19 cellular contexts compared by ENCODE assay signal in genomic region chr1:168009322-168009721, GRCh38.
"Had no signal": no experiment of that assay in that cellular context is flagged by ENCODE, and none has a peak within 500 bp of the region (broad histone marks: within the 10 kb centered on the region; RNA-seq: fewer than 3 reads in every experiment).

No MANE protein-coding gene starts in this region.

- H3K27me3 ChIP-seq: heart left ventricle, stomach, suprapubic skin, tibial nerve had no signal

- H3K27me3 Mint-ChIP-seq: activated naive CD8-positive, alpha-beta T cell treated with anti-CD3 and anti-CD28 coated beads, Interleukin-2, amount 50 U/mL, for 24 hours; memory B cell had no signal

- H3K27ac ChIP-seq: heart left ventricle, parathyroid adenoma, stomach, suprapubic skin, tibial nerve had no signal

- H3K4me1 ChIP-seq: parathyroid adenoma, stomach, suprapubic skin, tibial nerve had no signal

- H3K4me3 Mint-ChIP-seq: activated naive CD4-positive, alpha-beta T cell treated with anti-CD3 and anti-CD28 coated beads for 36 hours; activated naive CD8-positive, alpha-beta T cell treated with anti-CD3 and anti-CD28 coated beads, Interleukin-2, amount 50 U/mL, for 24 hours; memory B cell had no signal

- H3K4me1 Mint-ChIP-seq: activated naive CD8-positive, alpha-beta T cell treated with anti-CD3 and anti-CD28 coated beads, Interleukin-2, amount 50 U/mL, for 24 hours had no signal

- ATAC-seq: activated CD4-positive, CD25-positive, alpha-beta regulatory T cell treated with anti-CD3 and anti-CD28 coated beads, Interleukin-2, amount 50 U/mL, for 24 hours; activated naive CD8-positive, alpha-beta T cell treated with anti-CD3 and anti-CD28 coated beads, Interleukin-2, amount 50 U/mL, for 24 hours; heart left ventricle; left cardiac atrium; right cardiac atrium had no signal

- H3K9me3 ChIP-seq: heart left ventricle, stomach, suprapubic skin, tibial nerve had no signal

- H3K9me3 Mint-ChIP-seq: activated naive CD4-positive, alpha-beta T cell treated with anti-CD3 and anti-CD28 coated beads for 36 hours; activated naive CD8-positive, alpha-beta T cell treated with anti-CD3 and anti-CD28 coated beads, Interleukin-2, amount 50 U/mL, for 24 hours had no signal

- H3K27ac Mint-ChIP-seq: activated naive CD4-positive, alpha-beta T cell treated with anti-CD3 and anti-CD28 coated beads for 36 hours; activated naive CD8-positive, alpha-beta T cell treated with anti-CD3 and anti-CD28 coated beads, Interleukin-2, amount 50 U/mL, for 24 hours; memory B cell had no signal

- DNase-seq: activated CD4-positive, alpha-beta T cell treated with anti-CD3 and anti-CD28 coated beads, Interleukin-2, amount 50 U/mL, for 1 hour; activated effector memory CD4-positive, alpha-beta T cell treated with Interleukin-2 at 50 U/mL for 16 hours; activated naive CD4-positive, alpha-beta T cell treated with anti-CD3 and anti-CD28 coated beads for 36 hours; activated naive CD8-positive, alpha-beta T cell treated with anti-CD3 and anti-CD28 coated beads, Interleukin-2, amount 50 U/mL, for 24 hours; cerebellar nuclear complex; cortex of kidney; heart left ventricle; islet precursor cell; left cardiac atrium; nucleus accumbens; right cardiac atrium; stimulated activated CD4-positive, alpha-beta T cell treated with anti-CD3 and anti-CD28 coated beads, Interleukin-12 subunit alpha, Interleukin-12 subunit beta, amount 100 ng/mL, for 4 hours; stimulated activated CD4-positive, alpha-beta T cell treated with anti-CD3 and anti-CD28 coated beads, Interleukin-4, amount 100 ng/mL, for 4 hours; stomach had no signal

- H3K4me3 ChIP-seq: heart left ventricle, stomach, suprapubic skin, tibial nerve had no signal
